ENCODE assay signal across 23 cellular contexts in genomic region chr1:234164098-234164709, GRCh38.
DNase-seq lines count a peak whose midpoint lies in the region; ATAC-seq, FAIRE-seq and TF ChIP-seq lines count a peak whose summit lies in the region.
"Had no signal": no experiment of that assay in that cellular context is flagged by ENCODE, and none has a peak within 500 bp of the region (broad histone marks: within the 10 kb centered on the region; RNA-seq: fewer than 3 reads in every experiment).

No MANE protein-coding gene starts in this region.

- H3K36me3 ChIP-seq in IMR-90 (ENCODE audit: control insufficient read depth, insufficient read depth, low read length): no peaks in the 10 kb centered on the region
- no peaks in the 10 kb centered on the region for H3K36me3 ChIP-seq in K562 (ENCODE audit: control insufficient read depth, insufficient read depth, low read length)
- H3K36me3 ChIP-seq in psoas muscle (ENCODE audit: insufficient read depth in 1 of 2, low read depth in 1 of 2): no peaks in the 10 kb centered on the region

- no peak for FAIRE-seq in K562 (lab: Jason Lieb, UNC)
- FAIRE-seq: GM12878, HepG2 had no signal

- H3K9ac ChIP-seq in IMR-90 (ENCODE audit: low read depth, low read length) (no peak overlapping the region), K562 (ENCODE audit: insufficient read depth in 1 of 2, low read depth in 2 of 2, low read length in 2 of 2) (no peak overlapping the region)
- H3K9ac ChIP-seq: GM23248, KMS-11 had no signal

- H3K27me3 Mint-ChIP-seq in activated CD4-positive, alpha-beta T cell treated with anti-CD3 and anti-CD28 coated beads, Interleukin-2, amount 10 ng/mL, durations not matched to agents 24 days and 14 days: peaks cover 10% of the 10 kb centered on the region
- peaks cover 20% of the 10 kb centered on the region for H3K27me3 Mint-ChIP-seq in neural crest cell (ENCODE audit: low read depth)
- H3K27me3 Mint-ChIP-seq: CD4-positive, alpha-beta T cell had no signal

- peak overlapping the region; percentile 30 for H3K4me3 Mint-ChIP-seq in activated CD4-positive, alpha-beta T cell treated with anti-CD3 and anti-CD28 coated beads, Interleukin-2, amount 10 ng/mL, durations not matched to agents 24 days and 14 days
- H3K4me3 Mint-ChIP-seq in neural crest cell: no peak overlapping the region
- H3K4me3 Mint-ChIP-seq: B cell; CD4-positive, alpha-beta T cell had no signal

- no peak overlapping the region for H4K91ac ChIP-seq in IMR-90 (ENCODE audit: insufficient read depth, low read depth, low read length)

- dilution Hi-C loops in IMR-90 (cut with HindIII; ENCODE audit: low sequenced_read_pairs, unreplicated experiment): no loop called here

- H2AFZ ChIP-seq in IMR-90 (replicated peaks; ENCODE audit: low read length, poor library complexity): peak overlapping the region; percentile 17
- H2AFZ ChIP-seq in K562 (ENCODE audit: low read depth, low read length): no peak overlapping the region
- H2AFZ ChIP-seq: GM23248 had no signal

- peaks cover 31% of the 10 kb centered on the region for H3K4me1 Mint-ChIP-seq in activated CD4-positive, alpha-beta T cell treated with anti-CD3 and anti-CD28 coated beads, Interleukin-2, amount 10 ng/mL, durations not matched to agents 24 days and 14 days
- no peaks in the 10 kb centered on the region for H3K4me1 Mint-ChIP-seq in neural crest cell
- H3K4me1 Mint-ChIP-seq: B cell had no signal

- H4K20me1 ChIP-seq in IMR-90 (ENCODE audit: insufficient read depth, low read length): no peaks in the 10 kb centered on the region
- H4K20me1 ChIP-seq in K562 (replicated peaks; ENCODE audit: control insufficient read depth, insufficient read depth, low read length): no peaks in the 10 kb centered on the region

- POLR2A ChIA-PET in IMR-90 (lab: Charles Lee; ENCODE audit: unreplicated experiment) (no interaction called here), K562 (lab: Yijun Ruan, JAX) (interaction anchor here (0.7 kb wide), 1 partner anchor 118 kb away, joined by 3 read pairs; no protein-coding TSS in a partner anchor)

- H2BK15ac ChIP-seq in IMR-90 (ENCODE audit: low read depth, low read length): no peak overlapping the region

- no peak overlapping the region for H2AK9ac ChIP-seq in IMR-90 (replicated peaks; ENCODE audit: low read depth, low read length, poor library complexity)

- TF ChIP-seq EP300 in K562 (IDR thresholded peaks at IDR 0.05; ENCODE audit: low read length): no peak

- ATAC-seq in IMR-90 (ENCODE audit: low read depth) (no peak), K562 (no peak), HG03159 (IDR thresholded peaks at IDR 0.05; ENCODE audit: unreplicated experiment) (no peak), psoas muscle (no peak)
- ATAC-seq: HepG2 had no signal

- no peak overlapping the region for H3K4ac ChIP-seq in IMR-90 (ENCODE audit: low read depth, low read length)

- H3K9me3 Mint-ChIP-seq in activated CD4-positive, alpha-beta T cell treated with anti-CD3 and anti-CD28 coated beads, Interleukin-2, amount 10 ng/mL, durations not matched to agents 24 days and 14 days: peaks cover 4% of the 10 kb centered on the region
- no peaks in the 10 kb centered on the region for H3K9me3 Mint-ChIP-seq in neural crest cell
- H3K9me3 Mint-ChIP-seq: CD4-positive, alpha-beta T cell had no signal

- H2BK120ac ChIP-seq in IMR-90 (ENCODE audit: low read depth, low read length): no peak overlapping the region

- no peaks in the 10 kb centered on the region for H3K4me1 ChIP-seq in IMR-90 (ENCODE audit: control insufficient read depth, insufficient read depth, low read length)
- H3K4me1 ChIP-seq in K562 (replicated peaks in 1 of 2; ENCODE audit: control insufficient read depth in 2 of 2, insufficient read depth in 2 of 2, low read length in 2 of 2): no peaks in the 10 kb centered on the region
- H3K4me1 ChIP-seq in psoas muscle: no peaks in the 10 kb centered on the region

- intact Hi-C loops in activated CD4-positive, alpha-beta T cell treated with anti-CD3 and anti-CD28 coated beads, Interleukin-2, amount 10 ng/mL, durations not matched to agents 24 days and 14 days (cut with micrococcal nuclease): loop anchor here (5.0 kb wide), 1 partner anchor 38 kb away; no protein-coding TSS in a partner anchor
- intact Hi-C loops in IMR-90 (cut with micrococcal nuclease): no loop called here
- intact Hi-C loops in K562 (cut with micrococcal nuclease): no loop called here
- intact Hi-C loops in psoas muscle (cut with DNase I): no loop called here

- in situ Hi-C loops in IMR-90 (cut with MboI; ENCODE audit: low sequenced_read_pairs): no loop called here
- in situ Hi-C loops in K562 (cut with MboI): no loop called here

- no peaks in the 10 kb centered on the region for H3K36me3 Mint-ChIP-seq in activated CD4-positive, alpha-beta T cell treated with anti-CD3 and anti-CD28 coated beads, Interleukin-2, amount 10 ng/mL, durations not matched to agents 24 days and 14 days (ENCODE audit: low read depth)
- no peaks in the 10 kb centered on the region for H3K36me3 Mint-ChIP-seq in neural crest cell (ENCODE audit: low read depth)

- H3K23ac ChIP-seq in IMR-90 (ENCODE audit: low read depth, low read length): no peak overlapping the region

- no peaks in the 10 kb centered on the region for H3K9me1 ChIP-seq in IMR-90 (ENCODE audit: insufficient read depth, low read length)
- H3K9me1 ChIP-seq in K562 (ENCODE audit: control insufficient read depth, insufficient read depth, low read length): no peaks in the 10 kb centered on the region

- 37 to 78% methylated on average over 2 to 3 of the region's 5 CpGs for WGBS in IMR-90 (ENCODE audit: extremely low coverage in 2 of 2, insufficient read length in 1 of 2), 2 experiments
- WGBS in K562 (ENCODE audit: insufficient coverage, low coverage, missing lambda C conversion rate): 1% methylated on average over 5 of the region's 5 CpGs
- WGBS in psoas muscle, 3 donors: 62 to 70% (median 69%) methylated on average over 5 of the region's 5 CpGs

- H2AK5ac ChIP-seq in IMR-90 (ENCODE audit: low read depth, low read length): no peak overlapping the region

- BruUV-seq in IMR-90 (replicated peaks; lab: Mats Ljungman, UMichigan) (no TSS peak), K562 (replicated peaks; lab: Mats Ljungman, UMichigan) (no TSS peak)

- TF ChIP-seq RAD21 in IMR-90 (IDR thresholded peaks at IDR 0.05; ENCODE audit: low read length): no peak
- TF ChIP-seq RAD21 in K562 (CRISPR knock-in tag; conservative IDR thresholded peaks at IDR 0.05 in 1 of 2, IDR thresholded peaks at IDR 0.05 in 1 of 2): no peak

- no peak overlapping the region for H3K56ac ChIP-seq in IMR-90 (ENCODE audit: extremely low read depth, insufficient read depth, low read length)

- no peak overlapping the region for H2BK20ac ChIP-seq in IMR-90 (ENCODE audit: low read depth, low read length)

- TF ChIP-seq POLR2A in IMR-90 (IDR thresholded peaks at IDR 0.05; ENCODE audit: low read depth, low read length): no peak
- no peak for TF ChIP-seq POLR2A in K562 (conservative IDR thresholded peaks at IDR 0.05)

- H3K9me3 ChIP-seq in IMR-90 (ENCODE audit: control insufficient read depth, insufficient read depth, low read length) (no peaks in the 10 kb centered on the region), K562 (replicated peaks; ENCODE audit: control insufficient read depth, insufficient read depth, low read depth, low read length) (no peaks in the 10 kb centered on the region), psoas muscle (no peaks in the 10 kb centered on the region)

- H3K79me2 ChIP-seq in K562 (ENCODE audit: control insufficient read depth, insufficient read depth, low read length): no peaks in the 10 kb centered on the region

- no peaks in the 10 kb centered on the region for H3K79me1 ChIP-seq in IMR-90 (ENCODE audit: low read depth in 1 of 2, low read length in 2 of 2)

- no peak overlapping the region for H2BK5ac ChIP-seq in IMR-90 (ENCODE audit: low read depth, low read length, poor library complexity, severe bottlenecking)

- H3K4me3 ChIP-seq in IMR-90 (ENCODE audit: insufficient read depth, low read depth, low read length) (no peak overlapping the region), K562 (no peak overlapping the region), psoas muscle (no peak overlapping the region)
- H3K4me3 ChIP-seq: GM12878, GM23248 had no signal

- H3K4me2 ChIP-seq in IMR-90 (ENCODE audit: low read depth, low read length) (no peak overlapping the region), K562 (ENCODE audit: insufficient read depth, low read length) (no peak overlapping the region)
- H3K4me2 ChIP-seq: KMS-11 had no signal

- CTCF ChIA-PET in IMR-90 (lab: Yijun Ruan, JAX): interaction anchor here (0.6 kb wide), 1 partner anchor 859 kb away, joined by 4 read pairs; no protein-coding TSS in a partner anchor
- CTCF ChIA-PET in K562 (lab: Yijun Ruan, JAX; ENCODE audit: low intra/inter-chr PET ratio): interaction anchor here (0.6 kb wide), 1 partner anchor 937 kb away, joined by 3 read pairs; no protein-coding TSS in a partner anchor

- peak overlapping the region; percentile 23 for H3K27ac Mint-ChIP-seq in activated CD4-positive, alpha-beta T cell treated with anti-CD3 and anti-CD28 coated beads, Interleukin-2, amount 10 ng/mL, durations not matched to agents 24 days and 14 days
- H3K27ac Mint-ChIP-seq in neural crest cell (ENCODE audit: unreplicated experiment): peak overlapping the region; percentile 91
- H3K27ac Mint-ChIP-seq: B cell; CD4-positive, alpha-beta T cell had no signal

- DNase-seq in activated CD4-positive, alpha-beta T cell treated with anti-CD3 and anti-CD28 coated beads, Interleukin-2, amount 10 ng/mL, durations not matched to agents 24 days and 14 days: no peak
- no peak for DNase-seq in activated CD4-positive, alpha-beta T cell treated with anti-CD3 and anti-CD28 coated beads for 4 hours
- no peak for DNase-seq in IMR-90
- no peak for DNase-seq in K562 (ENCODE audit: extremely low read depth in 1 of 4, low spot score in 3 of 4)
- DNase-seq in neural crest cell (ENCODE audit: low read depth, low spot score): no peak
- DNase-seq in psoas muscle: no peak
- no peak for DNase-seq in SIG-M5 treated with dmso at 0.1 percent for 504 hours (lab: John Stamatoyannopoulos, UW; ENCODE audit: unreplicated experiment)
- DNase-seq: 8988T; CD4-positive, alpha-beta T cell; DMS153; GM23248; NCI-H1048; NCI-H2081 treated with DMSO at 0.1 percent for 48 hours; NCI-H510A treated with DMSO at 0.1 percent for 48 hours; NCI-H82; PC-3; SIG-M5 had no signal

- H3K27me3 ChIP-seq in IMR-90 (ENCODE audit: control insufficient read depth, insufficient read depth, low read length): peaks cover 3% of the 10 kb centered on the region; the same call in 1 of the 2 replicates
- peaks cover 0 to 15% of the 10 kb centered on the region in 2 experiments; a peak in 3 of 5 replicates for H3K27me3 ChIP-seq in K562 (ENCODE audit: control insufficient read depth in 2 of 2, insufficient read depth in 2 of 2, low read length in 2 of 2)
- no peaks in the 10 kb centered on the region for H3K27me3 ChIP-seq in psoas muscle (ENCODE audit: insufficient read depth in 3 of 3, low read length in 2 of 3)

- no peak overlapping the region for H4K5ac ChIP-seq in IMR-90 (ENCODE audit: low read depth, low read length)

- H3K27ac ChIP-seq in IMR-90 (ENCODE audit: insufficient read depth, low read length): no peak overlapping the region
- H3K27ac ChIP-seq in K562 (ENCODE audit: extremely low read depth, low read depth, low read length): no peak overlapping the region
- H3K27ac ChIP-seq in psoas muscle: no peak overlapping the region
- H3K27ac ChIP-seq: GM23248, KMS-11, RWPE1 had no signal

- H3K14ac ChIP-seq in IMR-90 (replicated peaks; ENCODE audit: low read depth, low read length): no peak overlapping the region

- H3K18ac ChIP-seq in IMR-90 (ENCODE audit: low read depth, low read length): no peak overlapping the region

- no peak for TF ChIP-seq CTCF in IMR-90 (conservative IDR thresholded peaks at IDR 0.05; ENCODE audit: low read depth, low read length)
- TF ChIP-seq CTCF in K562 (IDR thresholded peaks at IDR 0.05 in 2 of 3, conservative IDR thresholded peaks at IDR 0.05 in 1 of 3; ENCODE audit: insufficient read depth in 2 of 3, low read depth in 1 of 3, low read length in 3 of 3): no peak
- no peak for TF ChIP-seq CTCF in neural crest cell (conservative IDR thresholded peaks at IDR 0.05)
- no peak for TF ChIP-seq CTCF in psoas muscle (IDR thresholded peaks at IDR 0.05)

- H4K8ac ChIP-seq in IMR-90 (ENCODE audit: low read depth in 2 of 2, low read length in 2 of 2): no peak overlapping the region
